In genomic region chr22:41758231-41758630, GRCh38 we compare ENCODE assay signal across 24 cellular contexts. TPM values are rescaled to one million over a fixed set of nuclear protein-coding genes. Genes with fewer than 3 reads are reported as not detected.
"Had no signal": no experiment of that assay in that cellular context is flagged by ENCODE, and none has a peak within 500 bp of the region (broad histone marks: within the 10 kb centered on the region; RNA-seq: fewer than 3 reads in every experiment).

No MANE protein-coding gene starts in this region.

- FAIRE-seq: HTR-8/SVneo, RCC 7860 had no signal

- H3K36me3 ChIP-seq: MG63, SJSA1 had no signal

- H3K9me3 ChIP-seq: MG63, SJSA1 had no signal

- H3K9me3 Mint-ChIP-seq: IgD-negative memory B cell had no signal

- DNase-seq: KBM-7, MG63, NCI-H1092, NCI-H1105 treated with DMSO at 0.1 percent for 48 hours, NCI-H1417 treated with DMSO at 0.1 percent for 48 hours, NCI-H187, NCI-H2029, NCI-H2081 treated with DMSO at 0.1 percent for 48 hours, NCI-H2171 treated with DMSO at 0.1 percent for 48 hours, NCI-H345, NCI-H446 treated with DMSO at 0.1 percent for 48 hours, NCI-H510A treated with DMSO at 0.1 percent for 48 hours, NCI-H526, NCI-H774, Right ventricle myocardium superior, RPMI8226, SIG-M5 had no signal

- H3K4me3 ChIP-seq: MG63, SJSA1, SK-N-MC had no signal

- H3K4me3 Mint-ChIP-seq: IgD-negative memory B cell had no signal

- H3K27ac ChIP-seq: HL-60, SJSA1, SK-N-MC had no signal

- H3K27me3 ChIP-seq: MG63, SJSA1 had no signal

- H3K4me1 ChIP-seq: SJSA1 had no signal

RNA-seq across cellular contexts. Expression of gene MEI1, which starts 58.9 kb away (rescaled TPM):
- total RNA-seq: LHCN-M2, Right ventricle myocardium superior had no signal
